ENCODE assay signal across 18 cellular contexts in the genomic region with DNA sequence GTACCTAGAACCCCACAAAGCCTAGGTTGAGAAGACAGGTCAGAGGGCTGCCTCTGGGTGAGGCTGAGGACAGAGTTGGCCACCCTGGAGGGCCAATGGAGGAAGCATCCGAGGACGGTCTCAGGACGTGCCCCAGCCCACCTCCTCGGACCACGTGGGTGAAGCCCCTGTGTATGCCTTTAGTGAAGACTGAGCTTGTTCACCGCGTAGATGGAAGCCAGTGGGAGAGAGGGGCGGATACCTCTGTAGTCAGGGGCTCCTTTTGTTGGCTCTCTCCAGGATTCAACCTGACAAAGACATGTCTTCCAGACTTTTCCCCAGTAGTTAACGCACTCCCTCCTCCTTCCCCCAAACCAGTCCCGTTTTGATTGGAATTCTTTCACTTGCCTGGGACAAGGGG.
A peak's percentile ranks its signal among the peaks of the same experiment; 100 is the strongest.
DNase-seq lines count a peak whose midpoint lies in the region; ATAC-seq and TF ChIP-seq lines count a peak whose summit lies in the region.
"Had no signal": no experiment of that assay in that cellular context is flagged by ENCODE, and none has a peak within 500 bp of the region (broad histone marks: within the 10 kb centered on the region; RNA-seq: fewer than 3 reads in every experiment).

No MANE protein-coding gene starts in this region.

- H3K9me3 ChIP-seq in NT2/D1 (ENCODE audit: insufficient read depth, low read length) (no peaks in the 10 kb centered on the region), thyroid gland (no peaks in the 10 kb centered on the region)
- H3K9me3 ChIP-seq in naive thymus-derived CD4-positive, alpha-beta T cell (ENCODE audit: control insufficient read depth in 2 of 3, low read length in 3 of 3) = no peaks in the 10 kb centered on the region

- H3K4me1 Mint-ChIP-seq in naive thymus-derived CD4-positive, alpha-beta T cell = peaks cover 77 to 100% (median 100%) of the 10 kb centered on the region in 7 donors
- peaks cover 81% of the 10 kb centered on the region for H3K4me1 Mint-ChIP-seq in activated T-cell treated with anti-CD3 and anti-CD28 coated beads, Interleukin-2, amount 50 U/mL, for 72 hours (ENCODE audit: low read depth)

- no peak for TF ChIP-seq CTCF in thyroid gland (IDR thresholded peaks at IDR 0.05)

- intact Hi-C loops in naive thymus-derived CD4-positive, alpha-beta T cell (cut with micrococcal nuclease) = no loop called here
- intact Hi-C loops in thyroid gland (cut with DNase I) = no loop called here

- no peaks in the 10 kb centered on the region for H3K9me3 Mint-ChIP-seq in naive thymus-derived CD4-positive, alpha-beta T cell
- H3K9me3 Mint-ChIP-seq in activated T-cell treated with anti-CD3 and anti-CD28 coated beads, Interleukin-2, amount 50 U/mL, for 72 hours = no peaks in the 10 kb centered on the region
- H3K9me3 Mint-ChIP-seq: activated naive CD4-positive, alpha-beta T cell treated with anti-CD3 and anti-CD28 coated beads, Interleukin-2, amount 10 ng/mL, durations not matched to agents 7 days and 5 days; HFFc6 had no signal

- peak; percentile 22 for DNase-seq in NT2/D1 (ENCODE audit: low read depth, low spot score)
- DNase-seq in caudate nucleus (lab: John Stamatoyannopoulos, UW) = no peak
- no peak for DNase-seq in naive thymus-derived CD4-positive, alpha-beta T cell
- no peak for DNase-seq in thyroid gland
- no peak for DNase-seq in activated T-cell treated with anti-CD3 and anti-CD28 coated beads, Interleukin-2, amount 50 U/mL, for 72 hours
- DNase-seq in activated naive CD4-positive, alpha-beta T cell (lab: John Stamatoyannopoulos, UW) = no peak
- DNase-seq in NCI-H1092 treated with DMSO at 0.1 percent for 48 hours (lab: John Stamatoyannopoulos, UW) = no peak
- DNase-seq: activated CD4-positive, CD25-positive, alpha-beta regulatory T cell; activated naive CD4-positive, alpha-beta T cell treated with anti-CD3 and anti-CD28 coated beads, Interleukin-2, amount 10 ng/mL, durations not matched to agents 7 days and 5 days; C1 segment of cervical spinal cord; central memory CD4-positive, alpha-beta T cell; EL; HFFc6; NCI-H1694; NCI-H446 treated with DMSO at 0.1 percent for 48 hours; nucleus accumbens; PC-3 had no signal

- peaks cover 0 to 1% (median 0%) of the 10 kb centered on the region in 5 donors for H3K27me3 Mint-ChIP-seq in naive thymus-derived CD4-positive, alpha-beta T cell
- H3K27me3 Mint-ChIP-seq in activated T-cell treated with anti-CD3 and anti-CD28 coated beads, Interleukin-2, amount 50 U/mL, for 72 hours (ENCODE audit: low read depth) = no peaks in the 10 kb centered on the region

- TF ChIP-seq POLR2A in thyroid gland (IDR thresholded peaks at IDR 0.05) = no peak

- no peaks in the 10 kb centered on the region for H3K27me3 ChIP-seq in NT2/D1 (ENCODE audit: insufficient read depth, insufficient read length)
- H3K27me3 ChIP-seq in naive thymus-derived CD4-positive, alpha-beta T cell (ENCODE audit: control insufficient read depth in 2 of 2, insufficient read depth in 2 of 2, low read length in 2 of 2) = no peaks in the 10 kb centered on the region
- H3K27me3 ChIP-seq in thyroid gland = no peaks in the 10 kb centered on the region

- peak overlapping the region in 2 of 10 donors; percentile 66 to 76 for H3K4me3 Mint-ChIP-seq in naive thymus-derived CD4-positive, alpha-beta T cell
- H3K4me3 Mint-ChIP-seq in activated T-cell treated with anti-CD3 and anti-CD28 coated beads, Interleukin-2, amount 50 U/mL, for 72 hours = no peak overlapping the region
- H3K4me3 Mint-ChIP-seq: activated naive CD4-positive, alpha-beta T cell treated with anti-CD3 and anti-CD28 coated beads, Interleukin-2, amount 10 ng/mL, durations not matched to agents 7 days and 5 days; HFFc6 had no signal

- POLR2A ChIA-PET in naive thymus-derived CD4-positive, alpha-beta T cell (lab: Charles Lee) = interaction anchor here (0.6 to 20.6 kb wide), 5 partner anchors 10 to 99 kb away, joined by 3 to 363 read pairs (median 4); no protein-coding TSS in a partner anchor

- CTCF ChIA-PET in naive thymus-derived CD4-positive, alpha-beta T cell (lab: Charles Lee) = interaction anchor here (0.6 to 2.8 kb wide), 7 partner anchors 10 to 130 kb away, joined by 3 to 12 read pairs (median 4); no protein-coding TSS in a partner anchor

- no peak overlapping the region for H3K9ac ChIP-seq in NT2/D1 (ENCODE audit: insufficient read length, low read depth)

- peaks cover 0 to 6% (median 0%) of the 10 kb centered on the region in 5 donors for H3K36me3 Mint-ChIP-seq in naive thymus-derived CD4-positive, alpha-beta T cell
- no peaks in the 10 kb centered on the region for H3K36me3 Mint-ChIP-seq in activated T-cell treated with anti-CD3 and anti-CD28 coated beads, Interleukin-2, amount 50 U/mL, for 72 hours (ENCODE audit: insufficient read depth in 2 of 2)

- H3K27ac ChIP-seq in caudate nucleus (ENCODE audit: low read depth, low read length) (peak overlapping the region; percentile 98), thyroid gland (peak overlapping the region; percentile 99 to 100 (median 100))
- H3K27ac ChIP-seq in naive thymus-derived CD4-positive, alpha-beta T cell (ENCODE audit: low read depth, low read length) = no peak overlapping the region

- peak overlapping the region in 6 of 9 donors; percentile 24 to 93 (median 55) for H3K27ac Mint-ChIP-seq in naive thymus-derived CD4-positive, alpha-beta T cell
- H3K27ac Mint-ChIP-seq in activated T-cell treated with anti-CD3 and anti-CD28 coated beads, Interleukin-2, amount 50 U/mL, for 72 hours = no peak overlapping the region
- H3K27ac Mint-ChIP-seq: HFFc6 had no signal

- H3K4me1 ChIP-seq in NT2/D1 (ENCODE audit: insufficient read depth, insufficient read length) = peaks cover 5% of the 10 kb centered on the region
- peaks cover 78 to 100% of the 10 kb centered on the region in 2 donors for H3K4me1 ChIP-seq in naive thymus-derived CD4-positive, alpha-beta T cell (ENCODE audit: control insufficient read depth in 2 of 2, insufficient read depth in 2 of 2, low read length in 2 of 2)
- H3K4me1 ChIP-seq in thyroid gland = peaks cover 96 to 99% of the 10 kb centered on the region in 2 donors

- ATAC-seq in naive thymus-derived CD4-positive, alpha-beta T cell = no peak
- no peak for ATAC-seq in activated T-cell treated with anti-CD3 and anti-CD28 coated beads, Interleukin-2, amount 50 U/mL, for 72 hours (replicated peaks in 1 of 2)
- ATAC-seq: GM12878, PC-3 had no signal

- H3K36me3 ChIP-seq in NT2/D1 (ENCODE audit: insufficient read depth, insufficient read length, low read length) = no peaks in the 10 kb centered on the region
- H3K36me3 ChIP-seq in naive thymus-derived CD4-positive, alpha-beta T cell (ENCODE audit: control insufficient read depth in 2 of 3, insufficient read depth in 3 of 3, low read length in 3 of 3) = no peaks in the 10 kb centered on the region
- H3K36me3 ChIP-seq in thyroid gland = peaks cover 0 to 4% of the 10 kb centered on the region in 2 donors

- 86 to 90% methylated on average over 10 of the region's 10 CpGs for WGBS in thyroid gland, 2 donors

- H3K4me3 ChIP-seq in NT2/D1 (ENCODE audit: insufficient read length, low read depth) (no peak overlapping the region), thyroid gland (replicated peaks in 1 of 3) (no peak overlapping the region)
- H3K4me3 ChIP-seq in naive thymus-derived CD4-positive, alpha-beta T cell (ENCODE audit: low read length) = no peak overlapping the region
- H3K4me3 ChIP-seq: GM12878 had no signal
